In genomic region chr12:48177985-48178384, GRCh38 we compare ENCODE assay signal across 23 cellular contexts. TPM values are rescaled to one million over a fixed set of nuclear protein-coding genes. Genes with fewer than 3 reads are reported as not detected.
DNase-seq lines count a peak whose midpoint lies in the region; ATAC-seq and TF ChIP-seq lines count a peak whose summit lies in the region.
"Had no signal": no experiment of that assay in that cellular context is flagged by ENCODE, and none has a peak within 500 bp of the region (broad histone marks: within the 10 kb centered on the region; RNA-seq: fewer than 3 reads in every experiment).

No MANE protein-coding gene starts in this region.

- H3K27ac ChIP-seq in left ventricle myocardium inferior (replicated peaks): peak overlapping the region; percentile 7
- no peak overlapping the region for H3K27ac ChIP-seq in HEK293 (ENCODE audit: extremely low read depth, low read depth, low read length)

- H3K4me1 ChIP-seq in left ventricle myocardium inferior: peaks cover 8% of the 10 kb centered on the region
- 0 out of 2 replicates have a peak, but pooled peaks cover 2% of the 10 kb centered on the region for H3K4me1 ChIP-seq in HEK293 (ENCODE audit: control insufficient read depth, insufficient read depth, low read length)

- no peak for ATAC-seq in GM21381 (IDR thresholded peaks at IDR 0.05; ENCODE audit: unreplicated experiment)
- ATAC-seq: GM23338, HCT116 had no signal

- DNase-seq in left ventricle myocardium inferior (no peak), cardiac septum (ENCODE audit: low spot score) (no peak), islet precursor cell (peak; percentile 40), T-helper 2 cell (no peak)
- DNase-seq: 8988T; C1 segment of cervical spinal cord; Calu3; CD4-positive, alpha-beta memory T cell; COR-L47; DMS53; DMS79 treated with DMSO at 0.1 percent for 48 hours; GF-D8; H9; HFFc6 had no signal

- H3K27me3 ChIP-seq in left ventricle myocardium inferior (ENCODE audit: low read depth): peaks cover 73% of the 10 kb centered on the region

- CTCF ChIA-PET in HEK293 (lab: Yijun Ruan, JAX): interaction anchor here (0.7 to 1.2 kb wide), 3 partner anchors 12 to 462 kb away, joined by 3 to 4 read pairs (median 3); no protein-coding TSS in a partner anchor

- H3K4me3 ChIP-seq in left ventricle myocardium inferior: no peak overlapping the region
- H3K4me3 ChIP-seq in HEK293 (ENCODE audit: low read depth, low read length): no peak overlapping the region
- H3K4me3 ChIP-seq: GM23338 had no signal

- intact Hi-C loops in left ventricle myocardium inferior (cut with micrococcal nuclease): no loop called here
- intact Hi-C loops in cardiac septum (cut with DNase I): no loop called here

- TF ChIP-seq CTCF in left ventricle myocardium inferior (IDR thresholded peaks at IDR 0.05; ENCODE audit: borderline replicate concordance) (no peak), HEK293 (tag by site-specific recombination; IDR thresholded peaks at IDR 0.05) (no peak)

- H3K36me3 ChIP-seq in left ventricle myocardium inferior: no peaks in the 10 kb centered on the region
- H3K36me3 ChIP-seq in HEK293 (ENCODE audit: control insufficient read depth in 2 of 2, insufficient read depth in 1 of 2, low read length in 2 of 2): no peaks in the 10 kb centered on the region

- POLR2A ChIA-PET in HEK293 (lab: Yijun Ruan, JAX): interaction anchor here (1.1 kb wide), 1 partner anchor 21 kb away, joined by 3 read pairs; the partner anchor contains the start of gene ASB8

- no peaks in the 10 kb centered on the region for H3K9me3 ChIP-seq in left ventricle myocardium inferior (replicated peaks)
- no peaks in the 10 kb centered on the region for H3K9me3 ChIP-seq in HEK293 (ENCODE audit: control insufficient read depth, insufficient read depth, low read depth, low read length)

TF ChIP-seq in HEK293, 187 proteins besides CTCF, POLR2A, EP300 and RAD21:
- peak; percentile 90 for TF ChIP-seq REST (tag by site-specific recombination; IDR thresholded peaks at IDR 0.05)
- TF ChIP-seq AEBP2 (tag by site-specific recombination; IDR thresholded peaks at IDR 0.05; ENCODE audit: borderline replicate concordance): no peak
TF ChIP-seq in HEK293: peak in this region for 1.

RNA-seq across cellular contexts. Expression of gene CCDC184, which starts 5.5 kb away (rescaled TPM):
- total RNA-seq in left ventricle myocardium inferior: 1.0 TPM
- 0.67 TPM for total RNA-seq in cardiac septum

RNA-seq across cellular contexts. Expression of gene ASB8, which starts 20.7 kb away (rescaled TPM):
- 80.3 TPM for total RNA-seq in left ventricle myocardium inferior
- 69.4 TPM for total RNA-seq in cardiac septum

RNA-seq across cellular contexts. Expression of gene OR10AD1, which starts 25.1 kb away (rescaled TPM):
- not detected for total RNA-seq in left ventricle myocardium inferior
- not detected for total RNA-seq in cardiac septum
- total RNA-seq: A673; B cell; Calu3; CD4-positive, alpha-beta memory T cell; Daoy; G401; GM23338; H4; H9; HFFc6 had no signal

RNA-seq across cellular contexts. Expression of gene PFKM, which starts 58.8 kb away (rescaled TPM):
- total RNA-seq in left ventricle myocardium inferior: 671 TPM
- total RNA-seq in cardiac septum: 400 TPM
